1 cellular context compared by ENCODE assay signal in the genomic region with DNA sequence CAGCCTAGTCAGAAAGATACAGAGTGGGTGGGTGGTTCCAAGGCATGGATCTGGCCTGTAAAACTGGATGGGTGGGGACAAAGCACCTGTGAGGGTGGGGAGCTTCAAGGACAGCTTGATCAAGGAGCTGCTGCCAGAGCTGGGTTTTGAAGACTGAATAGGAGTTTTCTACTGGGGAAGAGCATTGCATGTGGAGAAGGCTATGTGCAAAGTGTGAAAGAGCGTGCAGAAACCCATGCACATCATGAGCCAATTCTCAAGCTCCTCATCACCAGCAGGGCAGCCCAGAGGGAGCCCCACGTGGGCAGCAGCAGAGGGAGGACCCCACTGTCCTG.
TF ChIP-seq lines count a peak whose summit lies in the region.

No MANE protein-coding gene starts in this region.

TF ChIP-seq in WTC11, 78 proteins besides CTCF, POLR2A, EP300 and RAD21:
- TF ChIP-seq, protein P1, sequence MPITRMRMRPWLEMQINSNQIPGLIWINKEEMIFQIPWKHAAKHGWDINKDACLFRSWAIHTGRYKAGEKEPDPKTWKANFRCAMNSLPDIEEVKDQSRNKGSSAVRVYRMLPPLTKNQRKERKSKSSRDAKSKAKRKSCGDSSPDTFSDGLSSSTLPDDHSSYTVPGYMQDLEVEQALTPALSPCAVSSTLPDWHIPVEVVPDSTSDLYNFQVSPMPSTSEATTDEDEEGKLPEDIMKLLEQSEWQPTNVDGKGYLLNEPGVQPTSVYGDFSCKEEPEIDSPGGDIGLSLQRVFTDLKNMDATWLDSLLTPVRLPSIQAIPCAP (CRISPR knock-in tag; IDR thresholded peaks at IDR 0.05) = no peak
- TF ChIP-seq NR1H2 (CRISPR knock-in tag; IDR thresholded peaks at IDR 0.05) (no peak), CDX4 (CRISPR knock-in tag; IDR thresholded peaks at IDR 0.05; ENCODE audit: borderline replicate concordance) (no peak), E2F1 (CRISPR knock-in tag; IDR thresholded peaks at IDR 0.05) (no peak), GABPB1 (CRISPR knock-in tag; IDR thresholded peaks at IDR 0.05) (no peak), ZSCAN18 (CRISPR knock-in tag; IDR thresholded peaks at IDR 0.05) (no peak), USF2 (CRISPR knock-in tag; IDR thresholded peaks at IDR 0.05) (no peak), ZBTB21 (CRISPR knock-in tag; IDR thresholded peaks at IDR 0.05; ENCODE audit: borderline replicate concordance) (no peak)
